Comparison of ENCODE assay signal across 31 cellular contexts in genomic region chr1:233144434-233144833, GRCh38.
"Had no signal": no experiment of that assay in that cellular context is flagged by ENCODE, and none has a peak within 500 bp of the region (broad histone marks: within the 10 kb centered on the region; RNA-seq: fewer than 3 reads in every experiment).

No MANE protein-coding gene starts in this region.

- ATAC-seq: esophagus mucosa; heart right ventricle; left cardiac atrium; left lung; mucosa of descending colon; natural killer cell treated with Interleukin-12 subunit alpha and Interleukin-12 subunit beta and Interleukin-15 and Interleukin-18, amount 100 ng/mL, for 72 hours; right lobe of liver had no signal

- H2AFZ ChIP-seq: parathyroid adenoma had no signal

- H3K36me3 Mint-ChIP-seq: natural killer cell treated with Interleukin-12 subunit alpha and Interleukin-12 subunit beta and Interleukin-15 and Interleukin-18, amount 100 ng/mL, for 72 hours; type B pancreatic cell had no signal

- H3K27ac ChIP-seq: colonic mucosa, epithelial cell of prostate, heart right ventricle, left lung, parathyroid adenoma, right lobe of liver, stomach, tibial artery had no signal

- H3K27me3 Mint-ChIP-seq: dendritic cell treated with granulocyte-macrophage colony-stimulating factor and Interleukin-4, amounts not matched to agents 40 ng/mL and 50 ng/mL, for 4 days; progenitor cell of endocrine pancreas; type B pancreatic cell had no signal

- H3K9me3 ChIP-seq: colonic mucosa, heart right ventricle, left lung, mucosa of descending colon, right lobe of liver, stomach, tibial artery had no signal

- H3K9me3 Mint-ChIP-seq: dendritic cell treated with granulocyte-macrophage colony-stimulating factor and Interleukin-4, amounts not matched to agents 40 ng/mL and 50 ng/mL, for 4 days; endodermal cell; mesothelial cell of epicardium; naive B cell; natural killer cell treated with Interleukin-12 subunit alpha and Interleukin-12 subunit beta and Interleukin-15 and Interleukin-18, amount 100 ng/mL, for 72 hours; neural crest cell; type B pancreatic cell had no signal

- H3K4me2 ChIP-seq: smooth muscle cell had no signal

- H3K4me3 Mint-ChIP-seq: dendritic cell treated with granulocyte-macrophage colony-stimulating factor and Interleukin-4, amounts not matched to agents 40 ng/mL and 50 ng/mL, for 4 days; endodermal cell; mesothelial cell of epicardium; naive B cell; natural killer cell treated with Interleukin-12 subunit alpha and Interleukin-12 subunit beta and Interleukin-15 and Interleukin-18, amount 100 ng/mL, for 72 hours; neural crest cell; type B pancreatic cell had no signal

- H3K27ac Mint-ChIP-seq: dendritic cell treated with granulocyte-macrophage colony-stimulating factor and Interleukin-4, amounts not matched to agents 40 ng/mL and 50 ng/mL, for 4 days; endodermal cell; mesothelial cell of epicardium; naive B cell; natural killer cell treated with Interleukin-12 subunit alpha and Interleukin-12 subunit beta and Interleukin-15 and Interleukin-18, amount 100 ng/mL, for 72 hours; progenitor cell of endocrine pancreas; type B pancreatic cell had no signal

- H3K27me3 ChIP-seq: colonic mucosa, heart right ventricle, left lung, right lobe of liver, stomach, tibial artery had no signal

- DNase-seq: colonic mucosa; effector CD8-positive, alpha-beta T cell; endodermal cell; foreskin melanocyte; glutamatergic neuron; heart right ventricle; hippocampal formation; left cardiac atrium; left lung; mesenchymal stem cell; mucosa of descending colon; naive B cell; right lobe of liver; stimulated activated CD4-positive, alpha-beta T cell treated with anti-CD3 and anti-CD28 coated beads, Interleukin-12 subunit alpha, Interleukin-12 subunit beta, amount 100 ng/mL, for 4 hours; stimulated activated CD4-positive, alpha-beta T cell treated with anti-CD3 and anti-CD28 coated beads, Interleukin-1b, Interleukin-23, amount 100 ng/mL, for 48 hours; stimulated activated CD4-positive, alpha-beta T cell treated with anti-CD3 and anti-CD28 coated beads, Interleukin-4, amount 100 ng/mL, for 1 hour; stimulated activated CD8-positive, alpha-beta memory T cell treated with anti-CD3 and anti-CD28 coated beads, Interleukin-4, amount 100 ng/mL, for 48 hours; stimulated activated naive CD4-positive, alpha-beta T cell treated with Interleukin-2 at 50 U/mL for 16 hours; stomach; tibial artery had no signal

- FAIRE-seq: islet of Langerhans had no signal

- H3K4me1 ChIP-seq: colonic mucosa, left lung, parathyroid adenoma, right lobe of liver, stomach, tibial artery had no signal

- H3K4me3 ChIP-seq: colonic mucosa, heart right ventricle, left lung, mucosa of descending colon, right lobe of liver, smooth muscle cell, stomach, tibial artery had no signal

- H3K4me1 Mint-ChIP-seq: endodermal cell, mesothelial cell of epicardium, naive B cell, neural crest cell had no signal

- H3K9ac ChIP-seq: parathyroid adenoma had no signal

- H3K36me3 ChIP-seq: colonic mucosa, heart right ventricle, left lung, right lobe of liver had no signal
